ENCODE assay signal across 8 cellular contexts in genomic region chr10:74176380-74177139, GRCh38.
DNase-seq lines count a peak whose midpoint lies in the region; ATAC-seq and TF ChIP-seq lines count a peak whose summit lies in the region.

No MANE protein-coding gene starts in this region.

- H3K36me3 ChIP-seq in mucosa of rectum (ENCODE audit: control insufficient read depth in 2 of 2, insufficient read depth in 2 of 2, low read length in 2 of 2) = no peaks in the 10 kb centered on the region

- no peaks in the 10 kb centered on the region for H3K27me3 ChIP-seq in mucosa of rectum (ENCODE audit: control insufficient read depth in 2 of 2, insufficient read depth in 2 of 2, low read length in 2 of 2)

- peak; percentile 86 for ATAC-seq in GM21619 (IDR thresholded peaks at IDR 0.05; ENCODE audit: unreplicated experiment)

- DNase-seq in DMS153 treated with DMSO at 0.1 percent for 48 hours (lab: John Stamatoyannopoulos, UW; ENCODE audit: unreplicated experiment) = peak; percentile 98
- peak; percentile 23 for DNase-seq in OCI-M2 (lab: John Stamatoyannopoulos, UW; ENCODE audit: unreplicated experiment)
- DNase-seq in activated T-cell treated with anti-CD3 and anti-CD28 coated beads, Interleukin-2, amount 50 U/mL, for 1 hour = peak; percentile 96
- DNase-seq in erythroblast (lab: John Stamatoyannopoulos, UW) = peak; percentile 96 to 97
- peak; percentile 87 to 94 for DNase-seq in stimulated activated CD8-positive, alpha-beta memory T cell treated with anti-CD3 and anti-CD28 coated beads, Interleukin-4, amount 100 ng/mL, for 4 hours (ENCODE audit: low read depth in 2 of 2, low spot score in 1 of 2)

- 0 out of 2 replicates have a peak, but pooled peaks have one; percentile 18 for TF ChIP-seq EP300 in Ishikawa (IDR thresholded peaks at IDR 0.05; ENCODE audit: borderline replicate concordance)

- H3K9me3 ChIP-seq in mucosa of rectum (ENCODE audit: control insufficient read depth in 2 of 2, low read length in 2 of 2) = no peaks in the 10 kb centered on the region

- peaks cover 15 to 17% of the 10 kb centered on the region in 2 donors for H3K4me1 ChIP-seq in mucosa of rectum (ENCODE audit: control insufficient read depth in 2 of 2, insufficient read depth in 2 of 2, low read length in 2 of 2)

- no peak; the same call in 1 of the 2 replicates for TF ChIP-seq RAD21 in Ishikawa (IDR thresholded peaks at IDR 0.05; ENCODE audit: low read depth)

- H3K27ac ChIP-seq in mucosa of rectum (ENCODE audit: low read depth in 2 of 2, low read length in 2 of 2) = peak overlapping the region; percentile 91 to 94

- H3K4me3 ChIP-seq in mucosa of rectum (ENCODE audit: low read length in 2 of 2) = peak overlapping the region; percentile 79 to 95

- H3K9ac ChIP-seq in mucosa of rectum (ENCODE audit: low read depth in 1 of 2, low read length in 2 of 2) = peak overlapping the region; percentile 87 to 93

- TF ChIP-seq POLR2A in erythroblast (IDR thresholded peaks at IDR 0.05; ENCODE audit: low read length) = peak; percentile 96

TF ChIP-seq in Ishikawa, 13 proteins besides CTCF, POLR2A, EP300 and RAD21:
- TF ChIP-seq TCF12 (IDR thresholded peaks at IDR 0.05; ENCODE audit: low read depth) (peak; percentile 71), CREB1 (IDR thresholded peaks at IDR 0.05; ENCODE audit: low read depth) (peak; percentile 73; the same call in 1 of the 2 replicates), YY1 (IDR thresholded peaks at IDR 0.05; ENCODE audit: low read depth) (peak; percentile 99), REST (IDR thresholded peaks at IDR 0.05; ENCODE audit: low read depth) (no peak), USF1 (IDR thresholded peaks at IDR 0.05) (peak; percentile 99), TEAD4 (IDR thresholded peaks at IDR 0.05) (peak; percentile 62), EGR1 (IDR thresholded peaks at IDR 0.05) (peak; percentile 55; the same call in 1 of the 2 replicates), CEBPB (IDR thresholded peaks at IDR 0.05) (no peak), TAF1 (IDR thresholded peaks at IDR 0.05; ENCODE audit: low read depth) (peak; percentile 97), FOXM1 (IDR thresholded peaks at IDR 0.05; ENCODE audit: borderline replicate concordance, low read depth) (no peak; the same call in 1 of the 2 replicates), NFIC (IDR thresholded peaks at IDR 0.05) (peak; percentile 76), ZBTB7A (IDR thresholded peaks at IDR 0.05; ENCODE audit: low read depth) (no peak; the same call in 1 of the 2 replicates)
- TF ChIP-seq, protein P1, sequence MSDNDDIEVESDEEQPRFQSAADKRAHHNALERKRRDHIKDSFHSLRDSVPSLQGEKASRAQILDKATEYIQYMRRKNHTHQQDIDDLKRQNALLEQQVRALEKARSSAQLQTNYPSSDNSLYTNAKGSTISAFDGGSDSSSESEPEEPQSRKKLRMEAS (IDR thresholded peaks at IDR 0.05) = peak; percentile 99
TF ChIP-seq in Ishikawa: peak in this region for 9.

Comparison
In these comparisons a context has a peak if more than half of its experiments do, and no peak if none do; other contexts are left out.
1. Peak in every context shown above with its lines: DNase-seq, ATAC-seq, H3K4me3 ChIP-seq and H3K27ac ChIP-seq.
2. DNase-seq: peak in every context shown above with its lines; median percentile 98 in DMS153 treated with DMSO at 0.1 percent for 48 hours; 96 in erythroblast; 96 in activated T-cell treated with anti-CD3 and anti-CD28 coated beads, Interleukin-2, amount 50 U/mL, for 1 hour; 90 in stimulated activated CD8-positive, alpha-beta memory T cell treated with anti-CD3 and anti-CD28 coated beads, Interleukin-4, amount 100 ng/mL, for 4 hours; 23 in OCI-M2.